In genomic region chr18:50143295-50143694, GRCh38 we compare ENCODE assay signal across 15 cellular contexts. TPM values are rescaled to one million over a fixed set of nuclear protein-coding genes. Genes with fewer than 3 reads are reported as not detected.
"Had no signal": no experiment of that assay in that cellular context is flagged by ENCODE, and none has a peak within 500 bp of the region (broad histone marks: within the 10 kb centered on the region; RNA-seq: fewer than 3 reads in every experiment).

No MANE protein-coding gene starts in this region.

- H3K9me3 ChIP-seq: ascending aorta, colonic mucosa, stomach, thoracic aorta had no signal

- H3K4me1 ChIP-seq: ascending aorta, colonic mucosa had no signal

- H3K27ac ChIP-seq: ascending aorta, colonic mucosa, stomach, thoracic aorta had no signal

- H3K4me3 ChIP-seq: ascending aorta, colonic mucosa, skin epidermis, stomach, thoracic aorta had no signal

- H3K36me3 ChIP-seq: ascending aorta, colonic mucosa, stomach, thoracic aorta had no signal

- FAIRE-seq: islet of Langerhans had no signal

- DNase-seq: activated CD4-positive, alpha-beta memory T cell treated with anti-CD3 and anti-CD28 coated beads, Interleukin-2, amount 10 ng/mL, durations not matched to agents 7 days and 5 days; activated CD4-positive, alpha-beta T cell treated with anti-CD3 and anti-CD28 coated beads for 36 hours; activated T-cell treated with anti-CD3 and anti-CD28 coated beads, Interleukin-2, amount 50 U/mL, for 48 hours; caudate nucleus; colonic mucosa; effector CD8-positive, alpha-beta T cell; glutamatergic neuron; left ventricle myocardium superior; naive B cell; retina; stomach had no signal

- H3K27me3 ChIP-seq: ascending aorta, colonic mucosa, stomach had no signal

RNA-seq across cellular contexts. Expression of gene MYO5B, which starts 51.7 kb away (rescaled TPM):
- total RNA-seq: activated CD4-positive, alpha-beta memory T cell treated with anti-CD3 and anti-CD28 coated beads, Interleukin-2, amount 10 ng/mL, durations not matched to agents 7 days and 5 days had no signal
